ENCODE assay signal across 15 cellular contexts in the genomic region with DNA sequence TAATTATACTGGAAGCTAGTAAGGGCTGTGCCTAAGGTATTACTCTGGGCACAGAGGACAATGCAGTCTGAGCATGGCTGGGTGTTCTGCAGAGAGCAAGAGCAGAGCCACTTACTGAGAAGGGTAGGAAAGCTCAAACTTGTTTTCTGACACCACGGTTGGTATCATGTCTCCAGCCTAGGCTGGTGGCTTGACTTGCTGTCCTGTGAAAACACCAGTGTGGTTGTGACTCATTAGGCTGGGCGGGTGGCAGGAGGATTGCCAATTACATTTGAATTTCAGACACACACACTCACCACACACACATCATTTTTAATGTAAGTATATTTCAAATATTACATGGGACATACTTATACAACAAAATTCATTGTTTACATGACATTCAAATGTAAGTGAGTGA. TPM values are rescaled to one million over a fixed set of nuclear protein-coding genes. Genes with fewer than 3 reads are reported as not detected.
DNase-seq lines count a peak whose midpoint lies in the region; ATAC-seq and TF ChIP-seq lines count a peak whose summit lies in the region.
"Had no signal": no experiment of that assay in that cellular context is flagged by ENCODE, and none has a peak within 500 bp of the region (broad histone marks: within the 10 kb centered on the region; RNA-seq: fewer than 3 reads in every experiment).

No MANE protein-coding gene starts in this region.

- H3K4me1 Mint-ChIP-seq in activated CD4-positive, alpha-beta T cell treated with anti-CD3 and anti-CD28 coated beads for 36 hours = peaks cover 24% of the 10 kb centered on the region
- peaks cover 10 to 35% (median 24%) of the 10 kb centered on the region in 7 donors for H3K4me1 Mint-ChIP-seq in naive thymus-derived CD4-positive, alpha-beta T cell
- H3K4me1 Mint-ChIP-seq in activated T-helper 2 cell treated with anti-CD3 and anti-CD28 coated beads, Interferon-gamma antibody, Interleukin-2, Interleukin-4, amounts not matched to agents 10 μg/mL and 5 μg/mL and 100 μg/mL, durations not matched to agents 14 hours and 24 hours and 36 hours (ENCODE audit: low read depth) = peaks cover 25% of the 10 kb centered on the region

- 20% methylated on average over 2 of the region's 2 CpGs for WGBS in mammary epithelial cell (ENCODE audit: low coverage, missing lambda C conversion rate)

- H3K36me3 ChIP-seq in MG63 = no peaks in the 10 kb centered on the region
- H3K36me3 ChIP-seq in mammary epithelial cell (ENCODE audit: insufficient read depth, low read length) = no peaks in the 10 kb centered on the region
- no peaks in the 10 kb centered on the region for H3K36me3 ChIP-seq in naive thymus-derived CD4-positive, alpha-beta T cell (ENCODE audit: control insufficient read depth in 2 of 3, insufficient read depth in 3 of 3, low read length in 3 of 3)

- H3K27ac ChIP-seq in mammary epithelial cell (ENCODE audit: insufficient read depth, low read depth, low read length) = no peak overlapping the region
- H3K27ac ChIP-seq in naive thymus-derived CD4-positive, alpha-beta T cell (ENCODE audit: low read depth, low read length) = no peak overlapping the region
- H3K27ac ChIP-seq: parathyroid adenoma had no signal

- DNase-seq in activated CD4-positive, alpha-beta T cell treated with anti-CD3 and anti-CD28 coated beads for 36 hours = peak; percentile 30
- DNase-seq in activated CD4-positive, alpha-beta T cell treated with anti-CD3 and anti-CD28 coated beads, Interleukin-2, amount 50 U/mL, for 48 hours = no peak
- DNase-seq in MG63 = peak; percentile 60
- DNase-seq in mammary epithelial cell = peak; percentile 61
- DNase-seq in myocyte (ENCODE audit: low read depth) = peak; percentile 72
- DNase-seq in naive thymus-derived CD4-positive, alpha-beta T cell = no peak
- DNase-seq in activated T-helper 2 cell treated with anti-CD3 and anti-CD28 coated beads, Interferon-gamma antibody, Interleukin-2, Interleukin-4, amounts not matched to agents 10 μg/mL and 5 μg/mL and 100 μg/mL, durations not matched to agents 14 hours and 24 hours and 36 hours (ENCODE audit: low spot score) = no peak
- DNase-seq: central memory CD4-positive, alpha-beta T cell; DMS153; NCI-H2171 had no signal

- no peaks in the 10 kb centered on the region for H3K27me3 Mint-ChIP-seq in activated CD4-positive, alpha-beta T cell treated with anti-CD3 and anti-CD28 coated beads for 36 hours
- no peaks in the 10 kb centered on the region for H3K27me3 Mint-ChIP-seq in naive thymus-derived CD4-positive, alpha-beta T cell
- no peaks in the 10 kb centered on the region for H3K27me3 Mint-ChIP-seq in activated T-helper 2 cell treated with anti-CD3 and anti-CD28 coated beads, Interferon-gamma antibody, Interleukin-2, Interleukin-4, amounts not matched to agents 10 μg/mL and 5 μg/mL and 100 μg/mL, durations not matched to agents 14 hours and 24 hours and 36 hours (ENCODE audit: low read depth)

- no peaks in the 10 kb centered on the region for H3K27me3 ChIP-seq in MG63
- H3K27me3 ChIP-seq in mammary epithelial cell (ENCODE audit: insufficient read depth, low read length) = no peaks in the 10 kb centered on the region
- H3K27me3 ChIP-seq in naive thymus-derived CD4-positive, alpha-beta T cell (ENCODE audit: control insufficient read depth in 2 of 2, insufficient read depth in 2 of 2, low read length in 2 of 2) = no peaks in the 10 kb centered on the region

- intact Hi-C loops in activated CD4-positive, alpha-beta T cell treated with anti-CD3 and anti-CD28 coated beads for 36 hours (cut with DNase I, micrococcal nuclease) = no loop called here
- intact Hi-C loops in mammary epithelial cell (cut with micrococcal nuclease) = loop anchor here (5.0 kb wide), 1 partner anchor 39 kb away; no protein-coding TSS in a partner anchor
- intact Hi-C loops in naive thymus-derived CD4-positive, alpha-beta T cell (cut with micrococcal nuclease) = loop anchor here (5.0 kb wide), 5 partner anchors 39 to 349 kb away; partner anchors contain the start of genes CD99L2 (in 1 of the 2) and MAMLD1 (in 1 of the 2)
- intact Hi-C loops in activated T-helper 2 cell treated with anti-CD3 and anti-CD28 coated beads, Interferon-gamma antibody, Interleukin-2, Interleukin-4, amounts not matched to agents 10 μg/mL and 5 μg/mL and 100 μg/mL, durations not matched to agents 14 hours and 24 hours and 36 hours (cut with micrococcal nuclease) = no loop called here

- no peak overlapping the region for H2AFZ ChIP-seq in mammary epithelial cell (ENCODE audit: low read depth, low read length)

- H4K20me1 ChIP-seq in mammary epithelial cell (ENCODE audit: insufficient read depth, low read length) = no peaks in the 10 kb centered on the region

- no peaks in the 10 kb centered on the region for H3K9me3 Mint-ChIP-seq in activated CD4-positive, alpha-beta T cell treated with anti-CD3 and anti-CD28 coated beads for 36 hours (ENCODE audit: low read depth)
- peaks cover 0 to 1% (median 0%) of the 10 kb centered on the region in 11 donors for H3K9me3 Mint-ChIP-seq in naive thymus-derived CD4-positive, alpha-beta T cell
- no peaks in the 10 kb centered on the region for H3K9me3 Mint-ChIP-seq in activated T-helper 2 cell treated with anti-CD3 and anti-CD28 coated beads, Interferon-gamma antibody, Interleukin-2, Interleukin-4, amounts not matched to agents 10 μg/mL and 5 μg/mL and 100 μg/mL, durations not matched to agents 14 hours and 24 hours and 36 hours
- H3K9me3 Mint-ChIP-seq: activated T-helper 1 cell treated with anti-CD3 and anti-CD28 coated beads, Interleukin-12 subunit alpha, Interleukin-12 subunit beta, Interleukin-2, Interleukin-4 antibody, amounts not matched to agents 30 ng/mL and 10 ng/mL and 1 ng/mL, durations not matched to agents 14 hours and 24 hours and 36 hours had no signal

- H3K4me3 ChIP-seq in MG63 (no peak overlapping the region), mammary epithelial cell (replicated peaks in 1 of 3; ENCODE audit: insufficient read depth in 1 of 3, low read depth in 2 of 3, low read length in 3 of 3) (no peak overlapping the region)
- no peak overlapping the region for H3K4me3 ChIP-seq in naive thymus-derived CD4-positive, alpha-beta T cell (ENCODE audit: low read length)
- H3K4me3 ChIP-seq: GM12878 had no signal

- no peak for TF ChIP-seq CTCF in mammary epithelial cell (conservative IDR thresholded peaks at IDR 0.05 in 1 of 2, IDR thresholded peaks at IDR 0.05 in 1 of 2; ENCODE audit: extremely low read depth in 1 of 2, insufficient read depth in 1 of 2, low read depth in 1 of 2, low read length in 2 of 2)

- POLR2A ChIA-PET in activated CD4-positive, alpha-beta T cell treated with anti-CD3 and anti-CD28 coated beads for 36 hours (lab: Charles Lee) = no interaction called here
- POLR2A ChIA-PET in naive thymus-derived CD4-positive, alpha-beta T cell (lab: Charles Lee) = interaction anchor here (5.3 kb wide), 1 partner anchor 20 kb away, joined by 52 read pairs; the partner anchor contains the start of gene MTM1

- BruUV-seq in mammary epithelial cell (replicated peaks; lab: Mats Ljungman, UMichigan) = no TSS peak

- in situ Hi-C loops in mammary epithelial cell (cut with MboI; ENCODE audit: low sequenced_read_pairs in 2 of 2) = no loop called here

- no peak overlapping the region for H3K9ac ChIP-seq in mammary epithelial cell (ENCODE audit: insufficient read depth, low read length)
- H3K9ac ChIP-seq: parathyroid adenoma had no signal

- CTCF ChIA-PET in activated CD4-positive, alpha-beta T cell treated with anti-CD3 and anti-CD28 coated beads for 36 hours (lab: Charles Lee) = interaction anchor here (0.6 to 1.0 kb wide), 3 partner anchors 38 to 1768 kb away, joined by 3 to 4 read pairs (median 4); no protein-coding TSS in a partner anchor
- CTCF ChIA-PET in mammary epithelial cell (lab: Charles Lee; ENCODE audit: low non-redundant PET) = no interaction called here
- CTCF ChIA-PET in naive thymus-derived CD4-positive, alpha-beta T cell (lab: Charles Lee) = interaction anchor here (0.5 to 1.5 kb wide), 2 partner anchors 21 to 23 kb away, joined by 3 read pairs; no protein-coding TSS in a partner anchor

- H3K36me3 Mint-ChIP-seq in activated CD4-positive, alpha-beta T cell treated with anti-CD3 and anti-CD28 coated beads for 36 hours (ENCODE audit: low read depth) = no peaks in the 10 kb centered on the region
- H3K36me3 Mint-ChIP-seq in naive thymus-derived CD4-positive, alpha-beta T cell = no peaks in the 10 kb centered on the region
- H3K36me3 Mint-ChIP-seq in activated T-helper 2 cell treated with anti-CD3 and anti-CD28 coated beads, Interferon-gamma antibody, Interleukin-2, Interleukin-4, amounts not matched to agents 10 μg/mL and 5 μg/mL and 100 μg/mL, durations not matched to agents 14 hours and 24 hours and 36 hours (ENCODE audit: low read depth) = no peaks in the 10 kb centered on the region

- H3K27ac Mint-ChIP-seq in activated CD4-positive, alpha-beta T cell treated with anti-CD3 and anti-CD28 coated beads for 36 hours = no peak overlapping the region
- peak overlapping the region in 1 of 9 donors; percentile 4 for H3K27ac Mint-ChIP-seq in naive thymus-derived CD4-positive, alpha-beta T cell
- no peak overlapping the region for H3K27ac Mint-ChIP-seq in activated T-helper 2 cell treated with anti-CD3 and anti-CD28 coated beads, Interferon-gamma antibody, Interleukin-2, Interleukin-4, amounts not matched to agents 10 μg/mL and 5 μg/mL and 100 μg/mL, durations not matched to agents 14 hours and 24 hours and 36 hours

- no peak overlapping the region for H3K4me3 Mint-ChIP-seq in activated CD4-positive, alpha-beta T cell treated with anti-CD3 and anti-CD28 coated beads for 36 hours
- H3K4me3 Mint-ChIP-seq in naive thymus-derived CD4-positive, alpha-beta T cell = peak overlapping the region in 5 of 10 donors; percentile 30 to 84 (median 78)
- no peak overlapping the region for H3K4me3 Mint-ChIP-seq in activated T-helper 2 cell treated with anti-CD3 and anti-CD28 coated beads, Interferon-gamma antibody, Interleukin-2, Interleukin-4, amounts not matched to agents 10 μg/mL and 5 μg/mL and 100 μg/mL, durations not matched to agents 14 hours and 24 hours and 36 hours (ENCODE audit: low read depth)

- H3K4me2 ChIP-seq in mammary epithelial cell (ENCODE audit: insufficient read depth, low read depth, low read length) = no peak overlapping the region

- H3K9me3 ChIP-seq in MG63 = no peaks in the 10 kb centered on the region
- no peaks in the 10 kb centered on the region for H3K9me3 ChIP-seq in mammary epithelial cell (replicated peaks; ENCODE audit: insufficient read depth, low read length)
- H3K9me3 ChIP-seq in naive thymus-derived CD4-positive, alpha-beta T cell (ENCODE audit: control insufficient read depth in 2 of 3, low read length in 3 of 3) = no peaks in the 10 kb centered on the region

- dilution Hi-C loops in mammary epithelial cell (cut with HindIII; ENCODE audit: low sequenced_read_pairs) = no loop called here

- no peaks in the 10 kb centered on the region for H3K79me2 ChIP-seq in mammary epithelial cell (ENCODE audit: insufficient read depth, low read length)
- H3K79me2 ChIP-seq: parathyroid adenoma had no signal

- peaks cover 16% of the 10 kb centered on the region for H3K4me1 ChIP-seq in mammary epithelial cell (ENCODE audit: insufficient read depth, low read length)
- peaks cover 11 to 13% of the 10 kb centered on the region in 2 donors for H3K4me1 ChIP-seq in naive thymus-derived CD4-positive, alpha-beta T cell (ENCODE audit: control insufficient read depth in 2 of 2, insufficient read depth in 2 of 2, low read length in 2 of 2)

- peak; percentile 21 for ATAC-seq in activated CD4-positive, alpha-beta T cell treated with anti-CD3 and anti-CD28 coated beads for 36 hours
- no peak for ATAC-seq in naive thymus-derived CD4-positive, alpha-beta T cell
- ATAC-seq in HG03175 (IDR thresholded peaks at IDR 0.05; ENCODE audit: unreplicated experiment) = no peak
- ATAC-seq: activated CD4-positive, CD25-positive, alpha-beta regulatory T cell treated with anti-CD3 and anti-CD28 coated beads, Interleukin-2, amount 50 U/mL, for 24 hours; GM12878 had no signal

RNA-seq across cellular contexts. Expression of gene MTM1, which starts 19.7 kb away (rescaled TPM):
- total RNA-seq in activated CD4-positive, alpha-beta T cell treated with anti-CD3 and anti-CD28 coated beads for 36 hours = 10 to 100 TPM; 23.1 to 31.3 TPM
- 8.7 and 9.1 TPM in 2 replicates for total RNA-seq in MG63 (2014; rRNA removed; shearing (Covaris generic); ENCODE audit: low replicate concordance)
- total RNA-seq in mammary epithelial cell (10 to 100 TPM; 16.3 to 18.5 TPM), myocyte (8.8 and 8.9 TPM in 2 replicates)
- 4.4 TPM for polyA plus RNA-seq in mammary epithelial cell
- polyA minus RNA-seq in mammary epithelial cell = 19.5 TPM
- polyA plus RNA-seq in myocyte (2012) = 4.5 TPM
- total RNA-seq in naive thymus-derived CD4-positive, alpha-beta T cell = 10 to 100 TPM; 21.8 to 34.7 (median 28.8) TPM
- 10 to 100 TPM; 11.9 to 14.7 TPM for polyA plus RNA-seq in naive thymus-derived CD4-positive, alpha-beta T cell
- 25.2 and 26.5 TPM in 2 replicates for total RNA-seq in activated T-helper 2 cell treated with anti-CD3 and anti-CD28 coated beads, Interferon-gamma antibody, Interleukin-2, Interleukin-4, amounts not matched to agents 10 μg/mL and 5 μg/mL and 100 μg/mL, durations not matched to agents 14 hours and 24 hours and 36 hours

Comparison
In these comparisons a context has a peak if more than half of its experiments do, and no peak if none do; other contexts are left out.
1. DNase-seq: peak in activated CD4-positive, alpha-beta T cell treated with anti-CD3 and anti-CD28 coated beads for 36 hours (single experiment), MG63 (single experiment), mammary epithelial cell (single experiment) and myocyte (single experiment); none in activated CD4-positive, alpha-beta T cell treated with anti-CD3 and anti-CD28 coated beads, Interleukin-2, amount 50 U/mL, for 48 hours (0 of 2), naive thymus-derived CD4-positive, alpha-beta T cell (0 of 9) and activated T-helper 2 cell treated with anti-CD3 and anti-CD28 coated beads, Interferon-gamma antibody, Interleukin-2, Interleukin-4, amounts not matched to agents 10 μg/mL and 5 μg/mL and 100 μg/mL, durations not matched to agents 14 hours and 24 hours and 36 hours (single experiment).
2. intact Hi-C loops: an anchor here in mammary epithelial cell (5.0 kb wide) and naive thymus-derived CD4-positive, alpha-beta T cell (5.0 kb wide); none called in activated CD4-positive, alpha-beta T cell treated with anti-CD3 and anti-CD28 coated beads for 36 hours and activated T-helper 2 cell treated with anti-CD3 and anti-CD28 coated beads, Interferon-gamma antibody, Interleukin-2, Interleukin-4, amounts not matched to agents 10 μg/mL and 5 μg/mL and 100 μg/mL, durations not matched to agents 14 hours and 24 hours and 36 hours.